ENCODE assay signal across 17 cellular contexts in genomic region chr6:81735756-81736380, GRCh38. TPM values are rescaled to one million over a fixed set of nuclear protein-coding genes. Genes with fewer than 3 reads are reported as not detected.
A peak's percentile ranks its signal among the peaks of the same experiment; 100 is the strongest.
DNase-seq lines count a peak whose midpoint lies in the region; ATAC-seq and TF ChIP-seq lines count a peak whose summit lies in the region.
"Had no signal": no experiment of that assay in that cellular context is flagged by ENCODE, and none has a peak within 500 bp of the region (broad histone marks: within the 10 kb centered on the region; RNA-seq: fewer than 3 reads in every experiment).

No MANE protein-coding gene starts in this region.

- H3K9ac ChIP-seq in trophoblast cell (ENCODE audit: low read length) = no peak overlapping the region
- H3K9ac ChIP-seq: KMS-11 had no signal

- no peak overlapping the region for H4K12ac ChIP-seq in trophoblast cell (ENCODE audit: low read depth, low read length)

- no peak overlapping the region for H2BK12ac ChIP-seq in trophoblast cell (ENCODE audit: low read length)

- H3K9me3 ChIP-seq in trophoblast cell (ENCODE audit: insufficient read depth, low read depth, low read length) = no peaks in the 10 kb centered on the region
- H3K9me3 ChIP-seq: MG63, SJCRH30 had no signal

- no peak overlapping the region for H2AK5ac ChIP-seq in trophoblast cell (ENCODE audit: low read length)

- H4K8ac ChIP-seq in trophoblast cell (ENCODE audit: low read depth, low read length) = no peak overlapping the region

- no peak overlapping the region for H3K23ac ChIP-seq in trophoblast cell (ENCODE audit: low read length)

- ATAC-seq in HG03354 (IDR thresholded peaks at IDR 0.05; ENCODE audit: poor library complexity, severe bottlenecking, unreplicated experiment) = no peak
- ATAC-seq: HepG2 had no signal

- no peak overlapping the region for H3K4me3 ChIP-seq in choroid plexus epithelial cell (ENCODE audit: low read depth, low read length)
- H3K4me3 ChIP-seq in trophoblast cell (ENCODE audit: low read depth, low read length) = no peak overlapping the region
- H3K4me3 ChIP-seq: MG63, SJCRH30 had no signal

- H3K4ac ChIP-seq in trophoblast cell (ENCODE audit: low read depth, low read length) = no peak overlapping the region

- H3K79me1 ChIP-seq in trophoblast cell (ENCODE audit: low read length) = no peaks in the 10 kb centered on the region

- H3K36me3 ChIP-seq in trophoblast cell (ENCODE audit: control insufficient read depth in 1 of 2, insufficient read depth in 2 of 2, low read length in 2 of 2) = no peaks in the 10 kb centered on the region
- H3K36me3 ChIP-seq: MG63, SJCRH30 had no signal

- no peak overlapping the region for H2AFZ ChIP-seq in trophoblast cell (ENCODE audit: insufficient read depth, low read length, poor library complexity)

- TF ChIP-seq CTCF in choroid plexus epithelial cell (conservative IDR thresholded peaks at IDR 0.05; ENCODE audit: low read depth, low read length) = no peak

- no peak overlapping the region for H2BK120ac ChIP-seq in trophoblast cell (ENCODE audit: insufficient read depth, low read length, poor library complexity)

- H2BK5ac ChIP-seq in trophoblast cell (ENCODE audit: low read depth, low read length, poor library complexity) = no peak overlapping the region

- H3K14ac ChIP-seq in trophoblast cell (ENCODE audit: low read length) = no peak overlapping the region

- H4K91ac ChIP-seq in trophoblast cell (ENCODE audit: low read depth, low read length) = no peak overlapping the region

- no peaks in the 10 kb centered on the region for H3K79me2 ChIP-seq in trophoblast cell (ENCODE audit: control insufficient read depth, insufficient read depth, low read length, poor library complexity)

- no peak overlapping the region for H3K18ac ChIP-seq in trophoblast cell (ENCODE audit: low read length)

- H3K27ac ChIP-seq in trophoblast cell (ENCODE audit: low read depth, low read length) = no peak overlapping the region
- H3K27ac ChIP-seq: KMS-11, SJCRH30 had no signal

- WGBS in trophoblast cell (ENCODE audit: extremely low coverage, insufficient coverage, insufficient read length) = no CpG with 5 or more reads among the region's 1 CpG

- H3K27me3 ChIP-seq in trophoblast cell (ENCODE audit: insufficient read depth, low read length) = no peaks in the 10 kb centered on the region
- H3K27me3 ChIP-seq: MG63, SJCRH30 had no signal

- peak; percentile 36 for DNase-seq in ELR (ENCODE audit: low read depth)
- peak; percentile 70 for DNase-seq in M059J (ENCODE audit: low read depth)
- peak; percentile 39 for DNase-seq in choroid plexus epithelial cell (ENCODE audit: low read depth)
- DNase-seq in trophoblast cell = peak; percentile 81 to 91
- DNase-seq in NCI-H2196 (lab: John Stamatoyannopoulos, UW; ENCODE audit: unreplicated experiment) = no peak
- no peak for DNase-seq in cerebellum (ENCODE audit: low spot score)
- DNase-seq: Caco-2; CD4-positive, CD25-positive, alpha-beta regulatory T cell; MG63; NCI-H1105 treated with DMSO at 0.1 percent for 48 hours; NCI-H187; NCI-H446; NCI-H69; SJCRH30 had no signal

- no peak overlapping the region for H3K4me2 ChIP-seq in trophoblast cell (ENCODE audit: low read length)
- H3K4me2 ChIP-seq: KMS-11 had no signal

- no peaks in the 10 kb centered on the region for H3K4me1 ChIP-seq in trophoblast cell (ENCODE audit: control insufficient read depth in 1 of 2, insufficient read depth in 2 of 2, low read length in 2 of 2)
- H3K4me1 ChIP-seq: Caco-2, SJCRH30 had no signal

RNA-seq across cellular contexts. Expression of gene TENT5A, which starts 16.6 kb away (rescaled TPM):
- 64.6 and 97.6 TPM in 2 replicates for total RNA-seq in M059J (2014; rRNA removed; shearing (Covaris generic))
- 152 and 167 TPM in 2 replicates for polyA plus RNA-seq in trophoblast cell (2013)
- total RNA-seq in cerebellum = 8.1 TPM

Comparison
In these comparisons a context has a peak if more than half of its experiments do, and no peak if none do; other contexts are left out.
1. DNase-seq: peak in ELR (single experiment), M059J (single experiment), choroid plexus epithelial cell (single experiment) and trophoblast cell (2 of 2); none in NCI-H2196 (single experiment) and cerebellum (single experiment).